Comparison of ENCODE assay signal across 31 cellular contexts in the genomic region with DNA sequence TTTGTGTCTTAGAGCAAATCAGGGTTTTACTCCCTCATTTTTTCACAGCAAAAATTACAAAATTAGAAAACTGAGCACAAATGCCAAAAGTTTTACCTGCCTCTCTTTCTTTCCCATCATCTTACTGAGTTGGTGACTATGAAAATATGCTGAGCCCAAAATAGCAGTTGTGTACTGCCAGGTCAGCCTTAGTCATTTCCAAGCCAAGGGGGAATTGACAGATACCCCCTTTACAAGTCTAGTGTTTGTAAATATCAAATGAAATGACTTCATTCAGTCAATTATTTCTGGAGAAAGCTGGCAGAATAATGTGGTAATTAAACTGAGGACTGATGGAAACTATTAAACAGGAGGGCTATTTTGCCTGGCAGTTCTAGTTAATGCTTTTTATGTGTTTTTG. TPM values are rescaled to one million over a fixed set of nuclear protein-coding genes. Genes with fewer than 3 reads are reported as not detected.
DNase-seq lines count a peak whose midpoint lies in the region; ATAC-seq and TF ChIP-seq lines count a peak whose summit lies in the region.
"Had no signal": no experiment of that assay in that cellular context is flagged by ENCODE, and none has a peak within 500 bp of the region (broad histone marks: within the 10 kb centered on the region; RNA-seq: fewer than 3 reads in every experiment).

No MANE protein-coding gene starts in this region.

- no peaks in the 10 kb centered on the region for H3K36me3 Mint-ChIP-seq in activated CD8-positive, alpha-beta T cell treated with anti-CD3 and anti-CD28 coated beads, Interleukin-2, amount 10 ng/mL, durations not matched to agents 7 days and 5 days (ENCODE audit: low read depth)
- H3K36me3 Mint-ChIP-seq: memory B cell; naive B cell; stimulated activated naive B cell treated with anti-CD40 and anti-IgM and Interleukin-4, amounts not matched to agents 10 μg/mL and 1 μg/mL and 100 μg/mL, for 72 hours had no signal

- H3K4me1 Mint-ChIP-seq in activated CD8-positive, alpha-beta T cell treated with anti-CD3 and anti-CD28 coated beads, Interleukin-2, amount 10 ng/mL, durations not matched to agents 7 days and 5 days (ENCODE audit: low read depth) = no peaks in the 10 kb centered on the region
- H3K4me1 Mint-ChIP-seq: memory B cell; naive B cell; stimulated activated naive B cell treated with anti-CD40 and anti-IgM and Interleukin-4, amounts not matched to agents 10 μg/mL and 1 μg/mL and 100 μg/mL, for 72 hours; T-helper 17 cell had no signal

- no peak overlapping the region for H2AFZ ChIP-seq in SK-N-SH (ENCODE audit: low read depth)

- H3K4me1 ChIP-seq in HEK293 (ENCODE audit: control insufficient read depth, insufficient read depth, low read length) = no peaks in the 10 kb centered on the region
- H3K4me1 ChIP-seq in SK-N-SH (ENCODE audit: control insufficient read depth in 1 of 2, insufficient read depth in 2 of 2, low read depth in 1 of 2, low read length in 1 of 2) = peaks cover 0 to 16% of the 10 kb centered on the region in 2 experiments; a peak in 2 of 4 replicates
- H3K4me1 ChIP-seq: A549, testis, uterus had no signal

- H3K36me3 ChIP-seq in HEK293 (ENCODE audit: control insufficient read depth in 2 of 2, insufficient read depth in 1 of 2, low read length in 2 of 2) (no peaks in the 10 kb centered on the region), SK-N-SH (replicated peaks in 1 of 2; ENCODE audit: control insufficient read depth in 1 of 2, insufficient read depth in 2 of 2, low read length in 1 of 2) (no peaks in the 10 kb centered on the region)
- H3K36me3 ChIP-seq: uterus had no signal

- DNase-seq in AG08395 (ENCODE audit: low spot score) (peak; percentile 7), SK-N-SH (no peak), fibroblast of peridontal ligament (ENCODE audit: extremely low read depth) (peak; percentile 50), germinal center (ENCODE audit: low spot score) (no peak)
- DNase-seq in activated CD8-positive, alpha-beta T cell treated with anti-CD3 and anti-CD28 coated beads, Interleukin-2, amount 10 ng/mL, durations not matched to agents 7 days and 5 days = no peak
- DNase-seq: activated CD4-positive, alpha-beta T cell treated with anti-CD3 and anti-CD28 coated beads for 4 hours; activated naive CD4-positive, alpha-beta T cell treated with Interleukin-2 at 50 U/mL for 16 hours; activated T-cell treated with anti-CD3 and anti-CD28 coated beads, Interleukin-2, amount 50 U/mL, for 24 hours; amniotic stem cell; COR-L47; DND-41; KBM-7; left colon; MV-4-11; naive B cell; NCI-H1694 treated with DMSO at 0.1 percent for 48 hours; NCI-H2171 treated with DMSO at 0.1 percent for 48 hours; NCI-H526; occipital lobe; retina; RPMI8226; stimulated activated CD4-positive, alpha-beta T cell treated with anti-CD3 and anti-CD28 coated beads, Interleukin-4, amount 100 ng/mL, for 24 hours; stimulated activated naive B cell treated with anti-CD40 and anti-IgM and Interleukin-4, amounts not matched to agents 10 μg/mL and 1 μg/mL and 100 μg/mL, for 72 hours; T-helper 17 cell; testis; uterus had no signal

- POLR2A ChIA-PET in HEK293 (lab: Yijun Ruan, JAX) (no interaction called here), SK-N-SH (lab: Yijun Ruan, JAX) (no interaction called here)
- POLR2A ChIA-PET in activated CD8-positive, alpha-beta T cell treated with anti-CD3 and anti-CD28 coated beads, Interleukin-2, amount 10 ng/mL, durations not matched to agents 7 days and 5 days (lab: Charles Lee) = no interaction called here

- no peaks in the 10 kb centered on the region for H3K9me3 Mint-ChIP-seq in activated CD8-positive, alpha-beta T cell treated with anti-CD3 and anti-CD28 coated beads, Interleukin-2, amount 10 ng/mL, durations not matched to agents 7 days and 5 days (ENCODE audit: insufficient read depth)
- H3K9me3 Mint-ChIP-seq: activated T-cell treated with anti-CD3 and anti-CD28 coated beads, Interleukin-2, amount 50 U/mL, for 24 hours; naive B cell; stimulated activated naive B cell treated with anti-CD40 and anti-IgM and Interleukin-4, amounts not matched to agents 10 μg/mL and 1 μg/mL and 100 μg/mL, for 72 hours had no signal

- no peaks in the 10 kb centered on the region for H3K27me3 ChIP-seq in SK-N-SH (ENCODE audit: insufficient read depth)
- H3K27me3 ChIP-seq: testis, uterus had no signal

- no peak for TF ChIP-seq RAD21 in SK-N-SH (IDR thresholded peaks at IDR 0.05; ENCODE audit: low read length)

- H3K79me2 ChIP-seq in SK-N-SH (ENCODE audit: insufficient read depth) = no peaks in the 10 kb centered on the region

- H3K27ac Mint-ChIP-seq in activated CD8-positive, alpha-beta T cell treated with anti-CD3 and anti-CD28 coated beads, Interleukin-2, amount 10 ng/mL, durations not matched to agents 7 days and 5 days = no peak overlapping the region
- H3K27ac Mint-ChIP-seq: activated T-cell treated with anti-CD3 and anti-CD28 coated beads, Interleukin-2, amount 50 U/mL, for 24 hours; memory B cell; naive B cell; stimulated activated naive B cell treated with anti-CD40 and anti-IgM and Interleukin-4, amounts not matched to agents 10 μg/mL and 1 μg/mL and 100 μg/mL, for 72 hours; T-helper 17 cell had no signal

- H3K4me2 ChIP-seq in SK-N-SH = peak overlapping the region; percentile 36; the same call in 1 of the 2 replicates
- H3K4me2 ChIP-seq: A549 had no signal

- H3F3A ChIP-seq in SK-N-SH (replicated peaks; ENCODE audit: insufficient read depth) = peaks cover 14% of the 10 kb centered on the region

- H3K9me3 ChIP-seq in HEK293 (ENCODE audit: control insufficient read depth, insufficient read depth, low read depth, low read length) = no peaks in the 10 kb centered on the region
- peaks cover 5% of the 10 kb centered on the region; the same call in 1 of the 2 replicates for H3K9me3 ChIP-seq in SK-N-SH
- H3K9me3 ChIP-seq: A549, testis, uterus had no signal

- CTCF ChIA-PET in HEK293 (lab: Yijun Ruan, JAX) = no interaction called here
- CTCF ChIA-PET in SK-N-SH (lab: Yijun Ruan, JAX) = no interaction called here
- CTCF ChIA-PET in activated CD8-positive, alpha-beta T cell treated with anti-CD3 and anti-CD28 coated beads, Interleukin-2, amount 10 ng/mL, durations not matched to agents 7 days and 5 days (lab: Charles Lee) = no interaction called here

- H3K9me2 ChIP-seq in SK-N-SH = no peaks in the 10 kb centered on the region

- no peaks in the 10 kb centered on the region for H4K20me1 ChIP-seq in SK-N-SH (ENCODE audit: insufficient read depth)

- no peak for TF ChIP-seq CTCF in HEK293 (tag by site-specific recombination; IDR thresholded peaks at IDR 0.05)
- no peak for TF ChIP-seq CTCF in SK-N-SH (IDR thresholded peaks at IDR 0.05)

- H3K27me3 Mint-ChIP-seq in activated CD8-positive, alpha-beta T cell treated with anti-CD3 and anti-CD28 coated beads, Interleukin-2, amount 10 ng/mL, durations not matched to agents 7 days and 5 days (ENCODE audit: low read depth) = peaks cover 20% of the 10 kb centered on the region

- ATAC-seq in activated CD8-positive, alpha-beta T cell treated with anti-CD3 and anti-CD28 coated beads, Interleukin-2, amount 10 ng/mL, durations not matched to agents 7 days and 5 days = no peak
- no peak for ATAC-seq in HG03354 (IDR thresholded peaks at IDR 0.05; ENCODE audit: poor library complexity, severe bottlenecking, unreplicated experiment)
- no peak for ATAC-seq in GM18870 (IDR thresholded peaks at IDR 0.05; ENCODE audit: unreplicated experiment)
- ATAC-seq: A549; left colon; stimulated activated naive B cell treated with anti-CD40 and anti-IgM and Interleukin-4, amounts not matched to agents 10 μg/mL and 1 μg/mL and 100 μg/mL, for 72 hours; T-helper 17 cell had no signal

- H3K27ac ChIP-seq in HEK293 (ENCODE audit: extremely low read depth, low read depth, low read length) (no peak overlapping the region), SK-N-SH (ENCODE audit: low read depth in 2 of 2, low read length in 1 of 2) (peak overlapping the region in 1 of 2 experiments; percentile 71; a peak in 3 of 4 replicates)
- H3K27ac ChIP-seq: A549, testis, uterus had no signal

- TF ChIP-seq EP300 in SK-N-SH (IDR thresholded peaks at IDR 0.05; ENCODE audit: borderline replicate concordance in 1 of 2, low read depth in 1 of 2, low read length in 1 of 2) = 0 out of 4 replicates have a peak, but pooled peaks of 1 of the 2 experiments have one; percentile 7

- H3K4me3 Mint-ChIP-seq in activated CD8-positive, alpha-beta T cell treated with anti-CD3 and anti-CD28 coated beads, Interleukin-2, amount 10 ng/mL, durations not matched to agents 7 days and 5 days = no peak overlapping the region
- H3K4me3 Mint-ChIP-seq: activated T-cell treated with anti-CD3 and anti-CD28 coated beads, Interleukin-2, amount 50 U/mL, for 24 hours; memory B cell; naive B cell; stimulated activated naive B cell treated with anti-CD40 and anti-IgM and Interleukin-4, amounts not matched to agents 10 μg/mL and 1 μg/mL and 100 μg/mL, for 72 hours; T-helper 17 cell had no signal

- H3K4me3 ChIP-seq in HEK293 (ENCODE audit: low read depth, low read length) = no peak overlapping the region
- no peak overlapping the region for H3K4me3 ChIP-seq in SK-N-SH (ENCODE audit: low read depth in 2 of 2, low read length in 1 of 2)
- H3K4me3 ChIP-seq: A549, testis, uterus had no signal

- no peak overlapping the region for H3K9ac ChIP-seq in SK-N-SH

TF ChIP-seq in SK-N-SH, 30 proteins besides CTCF, POLR2A, EP300 and RAD21:
- TF ChIP-seq RXRA (IDR thresholded peaks at IDR 0.05; ENCODE audit: borderline replicate concordance, low read depth) (no peak), FOSL2 (IDR thresholded peaks at IDR 0.05; ENCODE audit: borderline replicate concordance, low read depth) (peak; percentile 35; the same call in 1 of the 2 replicates), MEF2A (IDR thresholded peaks at IDR 0.05; ENCODE audit: borderline replicate concordance, low read depth) (peak; percentile 87)

RNA-seq across cellular contexts. Expression of a gene that starts 11.4 kb away (rescaled TPM):
- polyA plus RNA-seq in SK-N-SH (2012; rRNA removed) = 10.5 and 14.3 TPM in 2 replicates
- polyA plus RNA-seq in SK-N-SH (2012; cell fraction: cytosol; rRNA removed) = 8.6 and 8.9 TPM in 2 replicates
- 16.7 and 51.1 TPM in 2 replicates for polyA plus RNA-seq in SK-N-SH (2012; cell fraction: nucleus; rRNA removed)
- 10 to 100 TPM; 11.0 TPM for total RNA-seq in activated CD8-positive, alpha-beta T cell treated with anti-CD3 and anti-CD28 coated beads, Interleukin-2, amount 10 ng/mL, durations not matched to agents 7 days and 5 days

Comparison
In these comparisons a context has a peak if more than half of its experiments do, and no peak if none do; other contexts are left out.
1. DNase-seq: peak in AG08395 (single experiment) and fibroblast of peridontal ligament (single experiment); none in SK-N-SH (single experiment), activated CD8-positive, alpha-beta T cell treated with anti-CD3 and anti-CD28 coated beads, Interleukin-2, amount 10 ng/mL, durations not matched to agents 7 days and 5 days (single experiment) and germinal center (single experiment).